ENCODE assay signal across 28 cellular contexts in the genomic region with DNA sequence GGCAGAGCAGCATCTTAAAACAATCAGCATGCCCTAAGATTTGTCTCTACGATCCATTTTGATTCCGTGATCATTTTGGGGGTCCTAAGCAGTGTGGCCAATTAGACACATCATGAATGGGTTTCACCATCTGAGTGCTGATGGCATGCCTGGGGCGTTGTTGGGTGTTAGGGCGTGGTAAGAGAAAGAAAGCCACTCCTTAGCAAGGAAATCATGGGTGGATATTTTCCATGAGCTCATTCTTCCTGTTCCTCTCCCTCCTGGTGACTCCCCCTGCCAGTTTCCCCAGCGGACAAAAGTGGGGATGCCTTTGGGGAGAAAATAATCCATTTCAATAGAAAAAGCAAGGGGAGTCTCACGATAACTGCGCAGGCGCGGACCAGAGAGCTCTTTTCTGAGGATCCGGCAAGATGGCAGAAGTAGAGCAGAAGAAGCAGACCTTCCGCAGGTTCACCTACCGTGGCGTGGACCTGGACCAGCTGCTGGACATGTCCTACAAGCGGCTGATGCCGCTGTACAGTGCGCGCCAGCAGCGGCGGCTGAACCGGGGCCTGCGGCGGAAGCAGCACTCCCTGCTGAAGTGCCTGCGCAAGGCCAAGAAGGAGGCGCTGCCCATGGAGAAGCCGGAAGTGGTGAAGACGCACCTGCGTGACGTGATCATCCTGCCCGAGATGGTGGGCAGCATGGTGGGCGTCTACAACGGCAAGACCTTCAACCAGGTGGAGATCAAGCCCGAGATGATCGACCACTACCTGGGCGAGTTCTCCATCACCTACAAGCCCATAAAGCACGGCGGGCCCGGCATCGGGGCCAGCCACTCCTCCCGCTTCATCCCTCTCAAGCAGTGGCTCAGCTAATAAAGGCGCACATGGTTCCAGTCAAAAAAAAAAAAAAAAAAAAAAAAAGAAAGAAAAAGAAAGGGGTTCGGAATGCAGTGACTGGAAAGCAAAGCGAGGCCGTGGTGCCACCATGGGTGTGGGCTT.
DNase-seq lines count a peak whose midpoint lies in the region; ATAC-seq, FAIRE-seq and TF ChIP-seq lines count a peak whose summit lies in the region.
"Had no signal": no experiment of that assay in that cellular context is flagged by ENCODE, and none has a peak within 500 bp of the region (broad histone marks: within the 10 kb centered on the region; RNA-seq: fewer than 3 reads in every experiment).

No MANE protein-coding gene starts in this region.

- intact Hi-C loops in mammary epithelial cell (cut with micrococcal nuclease) (no loop called here), breast epithelium (cut with DNase I; ENCODE audit: low total_unique reads) (no loop called here), IMR-90 (cut with micrococcal nuclease) (no loop called here), kidney (cut with DNase I) (no loop called here), testis (cut with DNase I; ENCODE audit: low total_unique reads) (no loop called here), HepG2 (cut with micrococcal nuclease; ENCODE audit: unreplicated experiment) (no loop called here)

- H3K4ac ChIP-seq in IMR-90 (ENCODE audit: low read depth, low read length) = no peak overlapping the region

- in situ Hi-C loops in mammary epithelial cell (cut with MboI; ENCODE audit: low sequenced_read_pairs in 2 of 2) = no loop called here
- in situ Hi-C loops in IMR-90 (cut with MboI; ENCODE audit: low sequenced_read_pairs) = no loop called here
- in situ Hi-C loops in HepG2 (cut with HindIII; ENCODE audit: extremely low pct_ligation_motif_present, low pct_unique_long_range_greater_than_20kb) = no loop called here

- dilution Hi-C loops in mammary epithelial cell (cut with HindIII; ENCODE audit: low sequenced_read_pairs) = no loop called here
- dilution Hi-C loops in IMR-90 (cut with HindIII; ENCODE audit: low sequenced_read_pairs, unreplicated experiment) = no loop called here

- H3K79me2 ChIP-seq in mammary epithelial cell (ENCODE audit: insufficient read depth, low read length) (no peaks in the 10 kb centered on the region), HepG2 (ENCODE audit: insufficient read depth, low read length) (no peaks in the 10 kb centered on the region)

- peaks cover 10% of the 10 kb centered on the region for H3K9me3 Mint-ChIP-seq in stimulated activated effector memory CD8-positive, alpha-beta T cell treated with anti-CD3 and anti-CD28 coated beads, Interleukin-12 subunit alpha, Interleukin-12 subunit beta, amount 100 ng/mL, for 72 hours

- H3K4me3 ChIP-seq in mammary epithelial cell (replicated peaks in 1 of 3; ENCODE audit: insufficient read depth in 1 of 3, low read depth in 2 of 3, low read length in 3 of 3) (no peak overlapping the region), breast epithelium (no peak overlapping the region), IMR-90 (ENCODE audit: insufficient read depth, low read depth, low read length) (no peak overlapping the region), kidney (ENCODE audit: low read length in 2 of 2) (no peak overlapping the region), testis (peak overlapping the region; percentile 27 to 36), HepG2 (replicated peaks in 1 of 3; ENCODE audit: insufficient read depth in 1 of 3, low read depth in 2 of 3, low read length in 3 of 3) (no peak overlapping the region)
- H3K4me3 ChIP-seq: A549; BLaER1 treated with 17β-estradiol and CSF1 and Interleukin-3, amounts not matched to agents 10 nM and 100 nM; GM12878; GM23248 had no signal

- H3K23ac ChIP-seq in IMR-90 (ENCODE audit: low read depth, low read length) = no peak overlapping the region

- H3K4me1 ChIP-seq in mammary epithelial cell (ENCODE audit: insufficient read depth, low read length) (peaks cover 21% of the 10 kb centered on the region), breast epithelium (no peaks in the 10 kb centered on the region), IMR-90 (ENCODE audit: control insufficient read depth, insufficient read depth, low read length) (no peaks in the 10 kb centered on the region), kidney (ENCODE audit: control insufficient read depth in 1 of 2, insufficient read depth in 1 of 2, low read depth in 1 of 2, low read length in 2 of 2) (no peaks in the 10 kb centered on the region), testis (no peaks in the 10 kb centered on the region), HepG2 (ENCODE audit: insufficient read depth, low read length) (no peaks in the 10 kb centered on the region)
- H3K4me1 ChIP-seq: A549; BE2C; BLaER1 treated with 17β-estradiol and CSF1 and Interleukin-3, amounts not matched to agents 10 nM and 100 nM had no signal

- no peaks in the 10 kb centered on the region for H3K79me1 ChIP-seq in IMR-90 (ENCODE audit: low read depth in 1 of 2, low read length in 2 of 2)

- H4K5ac ChIP-seq in IMR-90 (ENCODE audit: low read depth, low read length) = no peak overlapping the region

- no peak overlapping the region for H3K9ac ChIP-seq in mammary epithelial cell (ENCODE audit: insufficient read depth, low read length)
- H3K9ac ChIP-seq in IMR-90 (ENCODE audit: low read depth, low read length) = no peak overlapping the region
- H3K9ac ChIP-seq in kidney (ENCODE audit: low read length in 2 of 2) = no peak overlapping the region
- no peak overlapping the region for H3K9ac ChIP-seq in HepG2 (ENCODE audit: insufficient read depth, low read depth, low read length)
- H3K9ac ChIP-seq: BLaER1 treated with 17β-estradiol and CSF1 and Interleukin-3, amounts not matched to agents 10 nM and 100 nM; GM23248 had no signal

- no peak overlapping the region for H3K14ac ChIP-seq in IMR-90 (replicated peaks; ENCODE audit: low read depth, low read length)

- H2AK9ac ChIP-seq in IMR-90 (replicated peaks; ENCODE audit: low read depth, low read length, poor library complexity) = peak overlapping the region; percentile 24

- H3K9me3 ChIP-seq in mammary epithelial cell (replicated peaks; ENCODE audit: insufficient read depth, low read length) (no peaks in the 10 kb centered on the region), breast epithelium (no peaks in the 10 kb centered on the region), IMR-90 (ENCODE audit: control insufficient read depth, insufficient read depth, low read length) (peaks cover 3% of the 10 kb centered on the region; the same call in 1 of the 2 replicates), kidney (ENCODE audit: control insufficient read depth in 1 of 2, low read length in 2 of 2) (no peaks in the 10 kb centered on the region), testis (no peaks in the 10 kb centered on the region), HepG2 (ENCODE audit: low read length) (no peaks in the 10 kb centered on the region)
- H3K9me3 ChIP-seq: A549, BE2C had no signal

- no peak overlapping the region for H3K4me3 Mint-ChIP-seq in stimulated activated effector memory CD8-positive, alpha-beta T cell treated with anti-CD3 and anti-CD28 coated beads, Interleukin-12 subunit alpha, Interleukin-12 subunit beta, amount 100 ng/mL, for 72 hours
- H3K4me3 Mint-ChIP-seq: CD14-positive monocyte; CD4-positive, alpha-beta T cell; H9; HFFc6 had no signal

- DNase-seq in mammary epithelial cell (peak; percentile 6), breast epithelium (ENCODE audit: low spot score in 2 of 2) (no peak), IMR-90 (no peak), kidney (peak; percentile 70), testis (peak; percentile 43), HepG2 (ENCODE audit: low spot score) (no peak), NCI-H345 (lab: John Stamatoyannopoulos, UW) (no peak)
- DNase-seq in stimulated activated effector memory CD8-positive, alpha-beta T cell treated with anti-CD3 and anti-CD28 coated beads, Interleukin-12 subunit alpha, Interleukin-12 subunit beta, amount 100 ng/mL, for 72 hours (ENCODE audit: low spot score in 2 of 2) = no peak
- DNase-seq: ACHN; AML-193; BE2C; CD8-positive, alpha-beta memory T cell; DMS 273 treated with DMSO at 0.1 percent for 48 hours; DMS79; EL; GDM1; GM23248; H9; HFFc6 had no signal

- no peak overlapping the region for H3K18ac ChIP-seq in IMR-90 (ENCODE audit: low read depth, low read length)

- no peak overlapping the region for H2BK20ac ChIP-seq in IMR-90 (ENCODE audit: low read depth, low read length)

- H2AK5ac ChIP-seq in IMR-90 (ENCODE audit: low read depth, low read length) = no peak overlapping the region

- TF ChIP-seq CTCF in mammary epithelial cell (conservative IDR thresholded peaks at IDR 0.05 in 1 of 2, IDR thresholded peaks at IDR 0.05 in 1 of 2; ENCODE audit: extremely low read depth in 1 of 2, insufficient read depth in 1 of 2, low read depth in 1 of 2, low read length in 2 of 2) (no peak), breast epithelium (IDR thresholded peaks at IDR 0.05) (no peak), IMR-90 (conservative IDR thresholded peaks at IDR 0.05; ENCODE audit: low read depth, low read length) (no peak), kidney (IDR thresholded peaks at IDR 0.05; ENCODE audit: borderline replicate concordance, extremely low read depth, insufficient read depth) (no peak), testis (IDR thresholded peaks at IDR 0.05) (no peak), HepG2 (CRISPR knock-in tag; IDR thresholded peaks at IDR 0.05) (no peak)

- WGBS in mammary epithelial cell (ENCODE audit: low coverage, missing lambda C conversion rate) = 94% methylated on average over 18 of the region's 43 CpGs
- 86% methylated on average over 17 of the region's 43 CpGs; no CpG with 5 or more reads in 1 of the 2 experiments for WGBS in IMR-90 (ENCODE audit: extremely low coverage in 2 of 2, insufficient read length in 1 of 2), 2 experiments
- WGBS in testis, 2 donors = 62 to 72% methylated on average over 39 to 43 of the region's 43 CpGs
- WGBS in HepG2 (ENCODE audit: low lambda C conversion rate) = 64% methylated on average over 25 of the region's 43 CpGs

- FAIRE-seq in kidney (lab: Jason Lieb, UNC) (no peak), HepG2 (lab: Jason Lieb, UNC) (no peak)
- FAIRE-seq: A549, D721Med, GM12878, GM19239 had no signal

- H2BK5ac ChIP-seq in IMR-90 (ENCODE audit: low read depth, low read length, poor library complexity, severe bottlenecking) = no peak overlapping the region

- H4K20me1 ChIP-seq in mammary epithelial cell (ENCODE audit: insufficient read depth, low read length) (no peaks in the 10 kb centered on the region), IMR-90 (ENCODE audit: insufficient read depth, low read length) (no peaks in the 10 kb centered on the region), HepG2 (ENCODE audit: insufficient read depth, low read length) (no peaks in the 10 kb centered on the region)
- H4K20me1 ChIP-seq: BLaER1 treated with 17β-estradiol and CSF1 and Interleukin-3, amounts not matched to agents 10 nM and 100 nM had no signal

- no peak for TF ChIP-seq RAD21 in IMR-90 (IDR thresholded peaks at IDR 0.05; ENCODE audit: low read length)
- no peak for TF ChIP-seq RAD21 in HepG2 (CRISPR knock-in tag; IDR thresholded peaks at IDR 0.05)

- TF ChIP-seq EP300 in HepG2 (IDR thresholded peaks at IDR 0.05; ENCODE audit: low read depth in 2 of 2, low read length in 2 of 2) = no peak
- TF ChIP-seq EP300 in HepG2 (CRISPR knock-in tag; IDR thresholded peaks at IDR 0.05; ENCODE audit: borderline replicate concordance) = no peak

- H2BK120ac ChIP-seq in IMR-90 (ENCODE audit: low read depth, low read length) = no peak overlapping the region

- no TSS peak for BruUV-seq in mammary epithelial cell (replicated peaks; lab: Mats Ljungman, UMichigan)
- BruUV-seq in IMR-90 (replicated peaks; lab: Mats Ljungman, UMichigan) = no TSS peak
- BruUV-seq in HepG2 (replicated peaks; lab: Mats Ljungman, UMichigan) = no TSS peak

- no peak overlapping the region for H4K91ac ChIP-seq in IMR-90 (ENCODE audit: insufficient read depth, low read depth, low read length)

- ATAC-seq in IMR-90 (ENCODE audit: low read depth) (no peak), HepG2 (no peak)
- ATAC-seq in stimulated activated effector memory CD8-positive, alpha-beta T cell treated with anti-CD3 and anti-CD28 coated beads, Interleukin-12 subunit alpha, Interleukin-12 subunit beta, amount 100 ng/mL, for 72 hours = no peak
- ATAC-seq: A549, GM12878, HCT116 had no signal

- H3K4me2 ChIP-seq in mammary epithelial cell (ENCODE audit: insufficient read depth, low read depth, low read length) = no peak overlapping the region
- H3K4me2 ChIP-seq in IMR-90 (ENCODE audit: low read depth, low read length) = no peak overlapping the region
- H3K4me2 ChIP-seq in HepG2 (ENCODE audit: low read depth, low read length) = no peak overlapping the region
- H3K4me2 ChIP-seq: A549; BLaER1 treated with 17β-estradiol and CSF1 and Interleukin-3, amounts not matched to agents 10 nM and 100 nM had no signal

- no peak overlapping the region for H2BK15ac ChIP-seq in IMR-90 (ENCODE audit: low read depth, low read length)

- POLR2A ChIA-PET in IMR-90 (lab: Charles Lee; ENCODE audit: unreplicated experiment) (no interaction called here), HepG2 (lab: Yijun Ruan, JAX) (no interaction called here)

- no peaks in the 10 kb centered on the region for H3K4me1 Mint-ChIP-seq in stimulated activated effector memory CD8-positive, alpha-beta T cell treated with anti-CD3 and anti-CD28 coated beads, Interleukin-12 subunit alpha, Interleukin-12 subunit beta, amount 100 ng/mL, for 72 hours
- H3K4me1 Mint-ChIP-seq: CD14-positive monocyte; CD8-positive, alpha-beta memory T cell had no signal

- H3K27me3 ChIP-seq in mammary epithelial cell (ENCODE audit: insufficient read depth, low read length) (no peaks in the 10 kb centered on the region), breast epithelium (no peaks in the 10 kb centered on the region), IMR-90 (ENCODE audit: control insufficient read depth, insufficient read depth, low read length) (no peaks in the 10 kb centered on the region), testis (no peaks in the 10 kb centered on the region), HepG2 (ENCODE audit: control insufficient read depth in 1 of 2, insufficient read depth in 2 of 2, low read length in 2 of 2) (no peaks in the 10 kb centered on the region; a peak in 1 of 5 replicates)
- H3K27me3 ChIP-seq: BE2C; BLaER1 treated with 17β-estradiol and CSF1 and Interleukin-3, amounts not matched to agents 10 nM and 100 nM had no signal

- CTCF ChIA-PET in mammary epithelial cell (lab: Charles Lee; ENCODE audit: low non-redundant PET) (no interaction called here), IMR-90 (lab: Yijun Ruan, JAX) (no interaction called here), HepG2 (lab: Yijun Ruan, JAX; ENCODE audit: low intra/inter-chr PET ratio, low total read pairs) (no interaction called here)

- no peaks in the 10 kb centered on the region for H3K9me1 ChIP-seq in IMR-90 (ENCODE audit: insufficient read depth, low read length)

- no peak overlapping the region for H3K27ac ChIP-seq in mammary epithelial cell (ENCODE audit: insufficient read depth, low read depth, low read length)
- H3K27ac ChIP-seq in breast epithelium = no peak overlapping the region
- no peak overlapping the region for H3K27ac ChIP-seq in IMR-90 (ENCODE audit: insufficient read depth, low read length)
- no peak overlapping the region for H3K27ac ChIP-seq in kidney (ENCODE audit: low read depth in 2 of 2, low read length in 2 of 2)
- no peak overlapping the region for H3K27ac ChIP-seq in testis
- H3K27ac ChIP-seq in HepG2 (ENCODE audit: extremely low read length, insufficient read depth, low read length) = no peak overlapping the region
- H3K27ac ChIP-seq: 22Rv1; A549; BLaER1 treated with 17β-estradiol and CSF1 and Interleukin-3, amounts not matched to agents 10 nM and 100 nM; GM23248 had no signal

- no peak overlapping the region for H4K8ac ChIP-seq in IMR-90 (ENCODE audit: low read depth in 2 of 2, low read length in 2 of 2)

- no peak overlapping the region for H3K27ac Mint-ChIP-seq in stimulated activated effector memory CD8-positive, alpha-beta T cell treated with anti-CD3 and anti-CD28 coated beads, Interleukin-12 subunit alpha, Interleukin-12 subunit beta, amount 100 ng/mL, for 72 hours
- H3K27ac Mint-ChIP-seq: CD14-positive monocyte; CD4-positive, alpha-beta T cell; HFFc6 had no signal

- H2AFZ ChIP-seq in mammary epithelial cell (ENCODE audit: low read depth, low read length) = no peak overlapping the region
- no peak overlapping the region for H2AFZ ChIP-seq in IMR-90 (replicated peaks; ENCODE audit: low read length, poor library complexity)
- no peak overlapping the region for H2AFZ ChIP-seq in HepG2 (ENCODE audit: low read length)
- H2AFZ ChIP-seq: GM23248 had no signal

- no peak overlapping the region for H3K56ac ChIP-seq in IMR-90 (ENCODE audit: extremely low read depth, insufficient read depth, low read length)

- H3K36me3 ChIP-seq in mammary epithelial cell (ENCODE audit: insufficient read depth, low read length) (no peaks in the 10 kb centered on the region), breast epithelium (no peaks in the 10 kb centered on the region), IMR-90 (ENCODE audit: control insufficient read depth, insufficient read depth, low read length) (no peaks in the 10 kb centered on the region), kidney (ENCODE audit: control insufficient read depth in 1 of 2, insufficient read depth in 2 of 2, low read length in 2 of 2) (no peaks in the 10 kb centered on the region), testis (ENCODE audit: low read depth, missing control alignments) (no peaks in the 10 kb centered on the region), HepG2 (replicated peaks in 1 of 2; ENCODE audit: control insufficient read depth in 1 of 2, insufficient read depth in 2 of 2, low read length in 2 of 2) (no peaks in the 10 kb centered on the region)
- H3K36me3 ChIP-seq: BE2C; BLaER1 treated with 17β-estradiol and CSF1 and Interleukin-3, amounts not matched to agents 10 nM and 100 nM had no signal

- no peaks in the 10 kb centered on the region for H3K36me3 Mint-ChIP-seq in stimulated activated effector memory CD8-positive, alpha-beta T cell treated with anti-CD3 and anti-CD28 coated beads, Interleukin-12 subunit alpha, Interleukin-12 subunit beta, amount 100 ng/mL, for 72 hours
- H3K36me3 Mint-ChIP-seq: CD14-positive monocyte; CD8-positive, alpha-beta memory T cell had no signal

- TF ChIP-seq POLR2A in breast epithelium (IDR thresholded peaks at IDR 0.05) (no peak), IMR-90 (IDR thresholded peaks at IDR 0.05; ENCODE audit: low read depth, low read length) (no peak), testis (IDR thresholded peaks at IDR 0.05) (no peak), HepG2 (IDR thresholded peaks at IDR 0.05; ENCODE audit: insufficient read depth in 1 of 2, low read depth in 2 of 2, low read length in 2 of 2) (no peak)

Comparison
In these comparisons a context has a peak if more than half of its experiments do, and no peak if none do; other contexts are left out.
1. DNase-seq: peak in mammary epithelial cell (single experiment), kidney (single experiment) and testis (single experiment); none in breast epithelium (0 of 2), IMR-90 (single experiment), stimulated activated effector memory CD8-positive, alpha-beta T cell treated with anti-CD3 and anti-CD28 coated beads, Interleukin-12 subunit alpha, Interleukin-12 subunit beta, amount 100 ng/mL, for 72 hours (0 of 2), HepG2 (single experiment) and NCI-H345 (single experiment).
2. H3K4me3 ChIP-seq: peak in testis (2 of 2); none in mammary epithelial cell (0 of 3), breast epithelium (0 of 3), IMR-90 (single experiment), kidney (0 of 2) and HepG2 (0 of 3).